In the genomic region with DNA sequence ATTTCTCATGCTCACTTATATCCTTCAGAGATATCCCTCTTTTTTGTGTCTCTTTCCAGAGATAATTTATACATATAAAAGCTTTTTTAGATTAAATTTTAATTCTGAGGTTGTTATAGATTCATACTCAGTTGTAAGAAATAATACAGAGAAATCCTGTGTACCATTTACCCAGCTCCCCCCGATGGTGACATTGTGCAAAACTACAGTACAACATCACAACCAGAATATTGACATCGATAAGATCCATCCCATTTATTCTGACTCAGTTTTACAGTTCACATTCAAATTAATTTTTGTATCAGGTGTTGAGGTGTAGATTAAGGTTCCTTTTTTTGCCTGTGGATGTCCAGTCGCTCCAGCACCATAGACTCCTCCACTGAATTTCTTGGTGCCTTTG, we compare ENCODE assay signal across 19 cellular contexts. TPM values are rescaled to one million over a fixed set of nuclear protein-coding genes. Genes with fewer than 3 reads are reported as not detected.
DNase-seq lines count a peak whose midpoint lies in the region; ATAC-seq, FAIRE-seq and TF ChIP-seq lines count a peak whose summit lies in the region.
"Had no signal": no experiment of that assay in that cellular context is flagged by ENCODE, and none has a peak within 500 bp of the region (broad histone marks: within the 10 kb centered on the region; RNA-seq: fewer than 3 reads in every experiment).

No MANE protein-coding gene starts in this region.

- H3K79me2 ChIP-seq in HepG2 (ENCODE audit: insufficient read depth, low read length): no peaks in the 10 kb centered on the region

- H3K4me1 ChIP-seq in foreskin keratinocyte (no peaks in the 10 kb centered on the region), HepG2 (ENCODE audit: insufficient read depth, low read length) (no peaks in the 10 kb centered on the region)
- H3K4me1 ChIP-seq: HAP-1 had no signal

- no peaks in the 10 kb centered on the region for H3K36me3 ChIP-seq in BJ (ENCODE audit: control insufficient read depth, insufficient read depth, low read length)
- no peaks in the 10 kb centered on the region for H3K36me3 ChIP-seq in HepG2 (replicated peaks in 1 of 2; ENCODE audit: control insufficient read depth in 1 of 2, insufficient read depth in 2 of 2, low read length in 2 of 2)
- H3K36me3 ChIP-seq: HAP-1, vagina had no signal

- TF ChIP-seq POLR2A in HepG2 (IDR thresholded peaks at IDR 0.05; ENCODE audit: insufficient read depth in 1 of 2, low read depth in 2 of 2, low read length in 2 of 2): no peak

- no peak overlapping the region for H3K27ac Mint-ChIP-seq in activated T-cell treated with anti-CD3 and anti-CD28 coated beads, Interleukin-2, amount 50 U/mL, for 72 hours
- H3K27ac Mint-ChIP-seq: natural killer cell, T-cell had no signal

- H3K4me3 ChIP-seq in BJ (ENCODE audit: low read depth, low read length): no peak overlapping the region
- H3K4me3 ChIP-seq in HepG2 (replicated peaks in 1 of 3; ENCODE audit: insufficient read depth in 1 of 3, low read depth in 2 of 3, low read length in 3 of 3): no peak overlapping the region
- H3K4me3 ChIP-seq: HAP-1, vagina had no signal

- TF ChIP-seq EP300 in HepG2 (IDR thresholded peaks at IDR 0.05; ENCODE audit: low read depth in 2 of 2, low read length in 2 of 2) (no peak), HepG2 (CRISPR knock-in tag; IDR thresholded peaks at IDR 0.05; ENCODE audit: borderline replicate concordance) (no peak)

- no peaks in the 10 kb centered on the region for H3K4me1 Mint-ChIP-seq in activated T-cell treated with anti-CD3 and anti-CD28 coated beads, Interleukin-2, amount 50 U/mL, for 72 hours (ENCODE audit: low read depth)
- H3K4me1 Mint-ChIP-seq: natural killer cell, T-cell had no signal

- ATAC-seq in foreskin keratinocyte: no peak
- no peak for ATAC-seq in HepG2
- ATAC-seq in GM19397 (IDR thresholded peaks at IDR 0.05; ENCODE audit: unreplicated experiment): no peak
- no peak for ATAC-seq in HG03280 (IDR thresholded peaks at IDR 0.05; ENCODE audit: unreplicated experiment)
- no peak for ATAC-seq in activated T-cell treated with anti-CD3 and anti-CD28 coated beads, Interleukin-2, amount 50 U/mL, for 72 hours (replicated peaks in 1 of 2)
- ATAC-seq: natural killer cell, T-cell had no signal

- BruUV-seq in HepG2 (replicated peaks; lab: Mats Ljungman, UMichigan): no TSS peak

- 32% methylated on average over 3 of the region's 3 CpGs for WGBS in HepG2 (ENCODE audit: low lambda C conversion rate)

- intact Hi-C loops in HepG2 (cut with micrococcal nuclease; ENCODE audit: unreplicated experiment): no loop called here

- peak; percentile 56 for TF ChIP-seq CTCF in BJ (IDR thresholded peaks at IDR 0.05; ENCODE audit: insufficient read depth, low read depth, low read length)
- TF ChIP-seq CTCF in GM13977 (IDR thresholded peaks at IDR 0.05; ENCODE audit: extremely low read depth, insufficient read depth, missing control alignments): peak; percentile 19
- TF ChIP-seq CTCF in VCaP (conservative IDR thresholded peaks at IDR 0.05): peak; percentile 36
- TF ChIP-seq CTCF in foreskin keratinocyte (conservative IDR thresholded peaks at IDR 0.05): peak; percentile 54
- TF ChIP-seq CTCF in HepG2 (CRISPR knock-in tag; IDR thresholded peaks at IDR 0.05): no peak

- no peaks in the 10 kb centered on the region for H3K27me3 Mint-ChIP-seq in activated T-cell treated with anti-CD3 and anti-CD28 coated beads, Interleukin-2, amount 50 U/mL, for 72 hours (ENCODE audit: low read depth)
- H3K27me3 Mint-ChIP-seq: T-cell had no signal

- H3K27ac ChIP-seq in VCaP (no peak overlapping the region), foreskin keratinocyte (no peak overlapping the region), HepG2 (ENCODE audit: extremely low read length, insufficient read depth, low read length) (no peak overlapping the region)
- H3K27ac ChIP-seq: vagina had no signal

- no peak for TF ChIP-seq RAD21 in HepG2 (CRISPR knock-in tag; IDR thresholded peaks at IDR 0.05)

- H3K27me3 ChIP-seq in BJ (ENCODE audit: control insufficient read depth, insufficient read depth, low read length): peaks cover 18% of the 10 kb centered on the region
- peaks cover 20% of the 10 kb centered on the region for H3K27me3 ChIP-seq in foreskin keratinocyte
- H3K27me3 ChIP-seq in HepG2 (ENCODE audit: control insufficient read depth in 1 of 2, insufficient read depth in 2 of 2, low read length in 2 of 2): peaks cover 0 to 37% of the 10 kb centered on the region in 2 experiments; a peak in 4 of 5 replicates
- H3K27me3 ChIP-seq: vagina had no signal

- no peak overlapping the region for H3K4me2 ChIP-seq in HepG2 (ENCODE audit: low read depth, low read length)

- no peak overlapping the region for H3K9ac ChIP-seq in HepG2 (ENCODE audit: insufficient read depth, low read depth, low read length)

- no peak overlapping the region for H2AFZ ChIP-seq in HepG2 (ENCODE audit: low read length)

- DNase-seq in BJ (ENCODE audit: low read depth) (no peak), GM13977 (ENCODE audit: low spot score) (no peak), foreskin keratinocyte (no peak), HepG2 (ENCODE audit: low spot score) (no peak)
- DNase-seq in activated T-cell treated with anti-CD3 and anti-CD28 coated beads, Interleukin-2, amount 50 U/mL, for 72 hours: no peak
- DNase-seq: amniotic stem cell; DMS79 treated with DMSO at 0.1 percent for 48 hours; natural killer cell; NCI-H69; stimulated activated CD4-positive, alpha-beta T cell treated with anti-CD3 and anti-CD28 coated beads, Interleukin-12 subunit alpha, Interleukin-12 subunit beta, amount 100 ng/mL, for 4 hours; stimulated activated CD8-positive, alpha-beta memory T cell treated with anti-CD3 and anti-CD28 coated beads, Interleukin-4, amount 100 ng/mL, for 48 hours had no signal

- POLR2A ChIA-PET in BJ (lab: Charles Lee) (no interaction called here), HepG2 (lab: Yijun Ruan, JAX) (no interaction called here)

- no peak overlapping the region for H3K4me3 Mint-ChIP-seq in activated T-cell treated with anti-CD3 and anti-CD28 coated beads, Interleukin-2, amount 50 U/mL, for 72 hours
- H3K4me3 Mint-ChIP-seq: natural killer cell, T-cell had no signal

- H4K20me1 ChIP-seq in HepG2 (ENCODE audit: insufficient read depth, low read length): no peaks in the 10 kb centered on the region

- H3K9me3 ChIP-seq in HepG2 (ENCODE audit: low read length): no peaks in the 10 kb centered on the region
- H3K9me3 ChIP-seq: HAP-1, vagina had no signal

- CTCF ChIA-PET in BJ (lab: Yijun Ruan, JAX): interaction anchor here (0.7 to 5.8 kb wide), 13 partner anchors 8 to 297 kb away, joined by 3 to 47 read pairs (median 4); partner anchors contain the start of gene DMRTB1
- CTCF ChIA-PET in HepG2 (lab: Yijun Ruan, JAX; ENCODE audit: low intra/inter-chr PET ratio, low total read pairs): no interaction called here

- no peak for FAIRE-seq in HepG2 (lab: Jason Lieb, UNC)

- no peaks in the 10 kb centered on the region for H3K36me3 Mint-ChIP-seq in activated T-cell treated with anti-CD3 and anti-CD28 coated beads, Interleukin-2, amount 50 U/mL, for 72 hours (ENCODE audit: insufficient read depth in 2 of 2)
- H3K36me3 Mint-ChIP-seq: natural killer cell, T-cell had no signal

- no peaks in the 10 kb centered on the region for H3K9me3 Mint-ChIP-seq in activated T-cell treated with anti-CD3 and anti-CD28 coated beads, Interleukin-2, amount 50 U/mL, for 72 hours
- H3K9me3 Mint-ChIP-seq: natural killer cell, T-cell had no signal

- in situ Hi-C loops in GM13977 (cut with MboI; ENCODE audit: low pct_unique_long_range_greater_than_20kb, low sequenced_read_pairs, unreplicated experiment): no loop called here
- in situ Hi-C loops in HepG2 (cut with HindIII; ENCODE audit: extremely low pct_ligation_motif_present, low pct_unique_long_range_greater_than_20kb): no loop called here

RNA-seq across cellular contexts. Expression of gene DMRTB1, which starts 14.3 kb away (rescaled TPM):
- polyA plus RNA-seq in BJ (2011; rRNA removed) (not detected in 2 replicates), foreskin keratinocyte (not detected in 2 replicates), HepG2 (2011; rRNA removed) (not detected in 2 replicates)
- not detected in 2 replicates for polyA minus RNA-seq in BJ (2011; rRNA and poly(A)+ RNA removed)
- total RNA-seq in foreskin keratinocyte (not detected in 2 replicates), HepG2 (2016; rRNA removed; fragmentation: Illumina TruSeq; extraction: Trizol) (not detected in 2 replicates)
- not detected in 2 replicates for total RNA-seq in HepG2 (2016; cell fraction: cytosol; rRNA removed; fragmentation: Illumina TruSeq; extraction: Trizol; ENCODE audit: low read depth)
- total RNA-seq in HepG2 (2016; cell fraction: insoluble cytoplasmic fraction; rRNA removed; fragmentation: Illumina TruSeq; extraction: Trizol): not detected in 2 replicates
- total RNA-seq in HepG2 (2016; cell fraction: membrane; rRNA removed; fragmentation: Illumina TruSeq; extraction: Trizol): not detected in 2 replicates
- total RNA-seq in HepG2 (2016; cell fraction: nucleus; rRNA removed; fragmentation: Illumina TruSeq; extraction: Trizol): not detected in 2 replicates
- not detected in 2 replicates for polyA plus RNA-seq in HepG2 (2011; cell fraction: cytosol; rRNA removed)
- polyA plus RNA-seq in HepG2 (2011; cell fraction: nucleus; rRNA removed): not detected in 2 replicates
- polyA plus RNA-seq in HepG2 (2012): not detected in 2 replicates
- not detected in 2 replicates for polyA plus RNA-seq in HepG2 (2016; cell fraction: cytosol; fragmentation: Illumina TruSeq; extraction: Trizol; ENCODE audit: low read depth)
- polyA plus RNA-seq in HepG2 (2016; cell fraction: insoluble cytoplasmic fraction; fragmentation: Illumina TruSeq; extraction: Trizol; ENCODE audit: low read depth): not detected in 2 replicates
- not detected in 2 replicates for polyA plus RNA-seq in HepG2 (2016; cell fraction: membrane; fragmentation: Illumina TruSeq; extraction: Trizol; ENCODE audit: low read depth)
- not detected in 2 replicates for polyA plus RNA-seq in HepG2 (2016; cell fraction: nucleus; fragmentation: Illumina TruSeq; extraction: Trizol; ENCODE audit: insufficient read depth, low read depth)
- polyA minus RNA-seq in HepG2 (2011; rRNA and poly(A)+ RNA removed; ENCODE audit: low replicate concordance): not detected in 2 replicates
- not detected in 2 replicates for polyA minus RNA-seq in HepG2 (2011; cell fraction: cytosol; rRNA and poly(A)+ RNA removed)
- not detected in 2 replicates for polyA minus RNA-seq in HepG2 (2011; cell fraction: nucleus; rRNA and poly(A)+ RNA removed)
- not detected for total RNA-seq in activated T-cell treated with anti-CD3 and anti-CD28 coated beads, Interleukin-2, amount 50 U/mL, for 72 hours
- total RNA-seq: activated CD8-positive, alpha-beta memory T cell treated with anti-CD3 and anti-CD28 coated beads for 36 hours; natural killer cell; T-cell; vagina had no signal
- polyA plus RNA-seq: esophagus had no signal
